Comparison of ENCODE assay signal across 1 cellular context in genomic region chr1:85629532-85629920, GRCh38.
TF ChIP-seq lines count a peak whose summit lies in the region.

No MANE protein-coding gene starts in this region.

TF ChIP-seq in endothelial cell of umbilical vein, 7 proteins besides CTCF, POLR2A, EP300 and RAD21:
- peak; percentile 4 for TF ChIP-seq POLR2AphosphoS5 (IDR thresholded peaks at IDR 0.05; ENCODE audit: insufficient read depth, low read depth, low read length)
- no peak for TF ChIP-seq EZH2 (IDR thresholded peaks at IDR 0.05; ENCODE audit: borderline replicate concordance, low read depth, low read length, severe bottlenecking)
